Comparison of ENCODE assay signal across 14 cellular contexts in the genomic region with DNA sequence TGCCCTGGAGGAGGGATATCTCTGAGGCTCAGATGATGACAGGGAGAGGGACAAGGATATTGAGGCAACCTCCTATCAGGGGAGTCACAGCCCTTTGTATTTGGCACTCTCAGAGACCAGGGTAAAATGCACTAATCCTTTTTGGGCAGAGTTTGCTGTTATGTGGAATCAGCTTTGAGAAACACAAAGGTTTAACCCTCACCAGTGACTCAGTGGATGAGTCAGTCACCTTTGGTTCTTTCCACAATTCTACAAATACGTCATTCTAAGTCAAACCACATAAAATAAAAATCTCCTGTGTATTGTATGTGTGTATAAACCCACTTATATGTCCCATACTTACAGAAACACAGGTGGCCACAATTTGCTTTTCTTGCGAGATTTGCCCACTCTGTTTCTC. TPM values are rescaled to one million over a fixed set of nuclear protein-coding genes. Genes with fewer than 3 reads are reported as not detected.
DNase-seq lines count a peak whose midpoint lies in the region; ATAC-seq, FAIRE-seq and TF ChIP-seq lines count a peak whose summit lies in the region.
"Had no signal": no experiment of that assay in that cellular context is flagged by ENCODE, and none has a peak within 500 bp of the region (broad histone marks: within the 10 kb centered on the region; RNA-seq: fewer than 3 reads in every experiment).

No MANE protein-coding gene starts in this region.

- no peaks in the 10 kb centered on the region for H3K79me2 ChIP-seq in GM12878 (ENCODE audit: control insufficient read depth, insufficient read depth, low read length)

- 15% methylated on average over 2 of the region's 2 CpGs for WGBS in GM12878 (ENCODE audit: insufficient coverage, insufficient replicate concordance, low lambda C conversion rate, missing lambda C conversion rate)

- no peaks in the 10 kb centered on the region for H3K9me3 ChIP-seq in GM12878 (replicated peaks; ENCODE audit: control insufficient read depth, insufficient read depth, low read length)
- H3K9me3 ChIP-seq: sigmoid colon had no signal

- intact Hi-C loops in GM12878 (cut with micrococcal nuclease; ENCODE audit: unreplicated experiment), result no loop called here

- ATAC-seq in GM12878 (peak; percentile 63), GM21576 (IDR thresholded peaks at IDR 0.05; ENCODE audit: unreplicated experiment) (no peak), GM18498 (IDR thresholded peaks at IDR 0.05; ENCODE audit: unreplicated experiment) (no peak)
- no peak for ATAC-seq in activated CD4-positive, CD25-positive, alpha-beta regulatory T cell treated with anti-CD3 and anti-CD28 coated beads, Interleukin-2, amount 50 U/mL, for 24 hours
- ATAC-seq: activated CD8-positive, alpha-beta T cell treated with anti-CD3 and anti-CD28 coated beads for 36 hours had no signal

- DNase-seq in ELR (ENCODE audit: low read depth) (peak; percentile 57), LHCN-M2 (ENCODE audit: low read depth) (peak; percentile 2), GM12878 (ENCODE audit: low read depth, low spot score) (no peak), kidney tubule cell (ENCODE audit: low spot score) (peak; percentile 56), G401 (ENCODE audit: low spot score) (no peak)
- DNase-seq: activated CD8-positive, alpha-beta T cell treated with anti-CD3 and anti-CD28 coated beads for 36 hours; activated effector memory CD4-positive, alpha-beta T cell treated with anti-CD3 and anti-CD28 coated beads, Interleukin-2, amount 50 U/mL, for 16 hours; NCI-H526; sigmoid colon; T-helper 9 cell had no signal

- H3K9ac ChIP-seq in GM12878 (ENCODE audit: control insufficient read depth, insufficient read depth, low read length), result no peak overlapping the region

- peak in 1 of 2 experiments; percentile 19; a peak in 2 of 4 replicates for TF ChIP-seq EP300 in GM12878 (IDR thresholded peaks at IDR 0.05; ENCODE audit: borderline replicate concordance in 1 of 2, control insufficient read depth in 1 of 2, low read depth in 2 of 2, low read length in 2 of 2)

- RAD21 ChIA-PET in GM12878 (lab: Charles Lee; ENCODE audit: unreplicated experiment), result no interaction called here

- no peak for TF ChIP-seq RAD21 in GM12878 (IDR thresholded peaks at IDR 0.05; ENCODE audit: insufficient read depth, low read depth, low read length)

- SMC1A ChIA-PET in GM12878 (lab: Charles Lee; ENCODE audit: uncharacterized antibody, unreplicated experiment), result interaction anchor here (0.7 to 2.2 kb wide), 8 partner anchors 11 to 303 kb away, joined by 3 to 6 read pairs (median 4); no protein-coding TSS in a partner anchor

- no peak overlapping the region for H2AFZ ChIP-seq in GM12878 (ENCODE audit: control insufficient read depth, low read depth, low read length)

- POLR2A ChIA-PET in GM12878 (lab: Charles Lee), result interaction anchor here (0.8 kb wide), 1 partner anchor 17 kb away, joined by 3 read pairs; no protein-coding TSS in a partner anchor

- no peak for TF ChIP-seq CTCF in GM12878 (IDR thresholded peaks at IDR 0.05 in 2 of 3, conservative IDR thresholded peaks at IDR 0.05 in 1 of 3; ENCODE audit: control insufficient read depth in 2 of 3, extremely low read depth in 1 of 3, insufficient read depth in 1 of 3, low read depth in 3 of 3, low read length in 3 of 3)

- in situ Hi-C loops in GM12878 (cut with MboI), result no loop called here
- in situ Hi-C loops in G401 (cut with HindIII; ENCODE audit: low sequenced_read_pairs), result loop anchor here (25.0 kb wide), 1 partner anchor 303 kb away; no protein-coding TSS in a partner anchor

- H3K27ac ChIP-seq in GM12878 (ENCODE audit: control insufficient read depth, insufficient read depth), result no peak overlapping the region
- H3K27ac ChIP-seq: sigmoid colon had no signal

- no peak overlapping the region for H3K4me3 ChIP-seq in GM12878
- H3K4me3 ChIP-seq: sigmoid colon had no signal

- H3K4me1 ChIP-seq in GM12878 (ENCODE audit: control insufficient read depth, insufficient read depth, low read length), result no peaks in the 10 kb centered on the region

- no peaks in the 10 kb centered on the region for H4K20me1 ChIP-seq in GM12878 (ENCODE audit: control insufficient read depth, insufficient read depth)

- FAIRE-seq in GM12878 (lab: Jason Lieb, UNC), result no peak
- FAIRE-seq: GM18507 had no signal

- no peak for TF ChIP-seq POLR2A in GM12878 (IDR thresholded peaks at IDR 0.05; ENCODE audit: low read depth, low read length)

- no peak overlapping the region for H3K4me2 ChIP-seq in GM12878 (ENCODE audit: control insufficient read depth, insufficient read depth)

- no TSS peak for BruUV-seq in GM12878 (replicated peaks; lab: Mats Ljungman, UMichigan)

- H3K27me3 ChIP-seq in GM12878 (replicated peaks in 1 of 2; ENCODE audit: control insufficient read depth in 2 of 2, insufficient read depth in 2 of 2, low read length in 1 of 2), result peaks cover 2 to 6% of the 10 kb centered on the region in 2 experiments; a peak in 2 of 4 replicates
- H3K27me3 ChIP-seq: sigmoid colon had no signal

- CTCF ChIA-PET in GM12878 (lab: Yijun Ruan, JAX), result interaction anchor here (1.2 kb wide), 1 partner anchor 13 kb away, joined by 3 read pairs; no protein-coding TSS in a partner anchor

- H3K36me3 ChIP-seq in GM12878 (ENCODE audit: control insufficient read depth in 2 of 2, insufficient read depth in 2 of 2, low read length in 1 of 2), result no peaks in the 10 kb centered on the region
- H3K36me3 ChIP-seq: sigmoid colon had no signal

TF ChIP-seq in GM12878, 131 proteins besides CTCF, POLR2A, EP300 and RAD21:
- TF ChIP-seq SREBF2 (IDR thresholded peaks at IDR 0.05; ENCODE audit: low read length) (no peak), SPI1 (IDR thresholded peaks at IDR 0.05; ENCODE audit: borderline replicate concordance, insufficient read depth, low read depth, low read length) (no peak), SMAD5 (IDR thresholded peaks at IDR 0.05; ENCODE audit: low read depth) (no peak), CBX3 (IDR thresholded peaks at IDR 0.05; ENCODE audit: borderline replicate concordance, low read depth) (no peak), RELA (IDR thresholded peaks at IDR 0.05; ENCODE audit: borderline replicate concordance, partially characterized antibody) (no peak), RUNX3 (IDR thresholded peaks at IDR 0.05; ENCODE audit: low read length) (peak; percentile 20; the same call in 1 of the 2 replicates), ATF7 (IDR thresholded peaks at IDR 0.05; ENCODE audit: low read depth) (peak; percentile 32; the same call in 1 of the 2 replicates)
- TF ChIP-seq, protein P1, sequence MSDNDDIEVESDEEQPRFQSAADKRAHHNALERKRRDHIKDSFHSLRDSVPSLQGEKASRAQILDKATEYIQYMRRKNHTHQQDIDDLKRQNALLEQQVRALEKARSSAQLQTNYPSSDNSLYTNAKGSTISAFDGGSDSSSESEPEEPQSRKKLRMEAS (IDR thresholded peaks at IDR 0.05; ENCODE audit: low read depth, low read length), result no peak

RNA-seq across cellular contexts. Expression of a gene that starts 5.1 kb away (rescaled TPM):
- under 0.01 TPM in 1 of 2 replicates, not detected in the other for total RNA-seq in LHCN-M2 (2014; rRNA removed)
- not detected for polyA plus RNA-seq in LHCN-M2 (2012)
- total RNA-seq in GM12878 (2013; cell fraction: nucleolus; rRNA removed), result 96.6 and 107 TPM in 2 replicates
- 5.7 and 6.6 TPM in 2 replicates for total RNA-seq in GM12878 (2014; rRNA removed)
- total RNA-seq in GM12878 (2014; rRNA removed; fragmentation: Illumina TruSeq; extraction: Trizol), result 9.4 and 9.6 TPM in 2 replicates
- total RNA-seq in GM12878 (2021), result 4.0 and 7.2 TPM in 2 replicates
- 3.8 TPM for polyA plus RNA-seq in GM12878 (2011; ENCODE audit: low read depth)
- polyA plus RNA-seq in GM12878 (2011; rRNA removed), result 1.8 and 2.0 TPM in 2 replicates
- 1.9 and 2.8 TPM in 2 replicates for polyA plus RNA-seq in GM12878 (2011; cell fraction: cytosol; rRNA removed)
- 3.5 and 5.4 TPM in 2 replicates for polyA plus RNA-seq in GM12878 (2011; cell fraction: nucleus; rRNA removed)
- polyA plus RNA-seq in GM12878 (2012), result 1.6 and 2.5 TPM in 2 replicates
- 12.7 and 23.6 TPM in 2 replicates for polyA plus RNA-seq in GM12878 (2014; fragmentation: Illumina TruSeq; extraction: Trizol)
- 1 to 10 TPM; 8.4 to 9.8 TPM for polyA plus RNA-seq in GM12878 (2014; fragmentation: Nextera tagmentation; extraction: Ambion mirVana)
- polyA plus RNA-seq in GM12878 (2014; rRNA removed), result 6.9 and 7.4 TPM in 2 replicates
- polyA plus RNA-seq in GM12878 (2016; fragmentation: Nextera tagmentation; extraction: Ambion mirVana), result 1 to 10 TPM; 2.1 to 2.8 TPM
- 1.7 and 7.7 TPM in 2 replicates for polyA minus RNA-seq in GM12878 (2011; rRNA and poly(A)+ RNA removed)
- 1.6 and 2.9 TPM in 2 replicates for polyA minus RNA-seq in GM12878 (2011; cell fraction: cytosol; rRNA and poly(A)+ RNA removed)
- 2.8 and 6.0 TPM in 2 replicates for polyA minus RNA-seq in GM12878 (2011; cell fraction: nucleus; rRNA and poly(A)+ RNA removed)
- total RNA-seq in G401 (2014; rRNA removed; shearing (Covaris generic)), result 21.5 and 45.1 TPM in 2 replicates
- total RNA-seq: activated CD8-positive, alpha-beta T cell treated with anti-CD3 and anti-CD28 coated beads for 36 hours had no signal

Comparison
In these comparisons a context has a peak if more than half of its experiments do, and no peak if none do; other contexts are left out.
1. DNase-seq: peak in ELR (single experiment), LHCN-M2 (single experiment) and kidney tubule cell (single experiment); none in GM12878 (single experiment) and G401 (single experiment).